In genomic region chr2:54054271-54054670, GRCh38 we compare ENCODE assay signal across 9 cellular contexts.
DNase-seq lines count a peak whose midpoint lies in the region; ATAC-seq and TF ChIP-seq lines count a peak whose summit lies in the region.
"Had no signal": no experiment of that assay in that cellular context is flagged by ENCODE, and none has a peak within 500 bp of the region (broad histone marks: within the 10 kb centered on the region; RNA-seq: fewer than 3 reads in every experiment).

No MANE protein-coding gene starts in this region.

- H3K27ac ChIP-seq in naive thymus-derived CD4-positive, alpha-beta T cell (ENCODE audit: low read depth, low read length): peak overlapping the region; percentile 56
- H3K27ac ChIP-seq in SJCRH30 (no peak overlapping the region), psoas muscle (no peak overlapping the region)

- H3K4me3 ChIP-seq in naive thymus-derived CD4-positive, alpha-beta T cell (ENCODE audit: low read length): peak overlapping the region; percentile 32
- H3K4me3 ChIP-seq in SJCRH30 (no peak overlapping the region), psoas muscle (no peak overlapping the region)

- POLR2A ChIA-PET in naive thymus-derived CD4-positive, alpha-beta T cell (lab: Charles Lee): no interaction called here

- ATAC-seq in GM18858 (IDR thresholded peaks at IDR 0.05; ENCODE audit: unreplicated experiment): peak; percentile 80
- peak; percentile 70 for ATAC-seq in GM21737 (IDR thresholded peaks at IDR 0.05; ENCODE audit: unreplicated experiment)
- ATAC-seq in HG03571 (IDR thresholded peaks at IDR 0.05; ENCODE audit: unreplicated experiment): peak; percentile 50
- ATAC-seq in naive thymus-derived CD4-positive, alpha-beta T cell: no peak
- ATAC-seq in psoas muscle: no peak

- peaks cover 5 to 20% of the 10 kb centered on the region in 2 donors for H3K4me1 ChIP-seq in naive thymus-derived CD4-positive, alpha-beta T cell (ENCODE audit: control insufficient read depth in 2 of 2, insufficient read depth in 2 of 2, low read length in 2 of 2)
- H3K4me1 ChIP-seq in SJCRH30 (peaks cover 20% of the 10 kb centered on the region), psoas muscle (no peaks in the 10 kb centered on the region)

- no peaks in the 10 kb centered on the region for H3K9me3 ChIP-seq in naive thymus-derived CD4-positive, alpha-beta T cell (ENCODE audit: control insufficient read depth in 2 of 3, low read length in 3 of 3)
- H3K9me3 ChIP-seq in SJCRH30 (replicated peaks) (peaks cover 7% of the 10 kb centered on the region), psoas muscle (no peaks in the 10 kb centered on the region)

- H3K27me3 ChIP-seq in naive thymus-derived CD4-positive, alpha-beta T cell (ENCODE audit: control insufficient read depth in 2 of 2, insufficient read depth in 2 of 2, low read length in 2 of 2): no peaks in the 10 kb centered on the region
- no peaks in the 10 kb centered on the region for H3K27me3 ChIP-seq in SJCRH30
- H3K27me3 ChIP-seq in psoas muscle (ENCODE audit: insufficient read depth in 3 of 3, low read length in 2 of 3): no peaks in the 10 kb centered on the region

- peak overlapping the region; percentile 70 to 94 (median 86) for H3K27ac Mint-ChIP-seq in naive thymus-derived CD4-positive, alpha-beta T cell
- no peak overlapping the region for H3K27ac Mint-ChIP-seq in type B pancreatic cell

- DNase-seq in naive thymus-derived CD4-positive, alpha-beta T cell: peak in 1 of 9 donors; percentile 12
- DNase-seq in SJCRH30 (no peak), type B pancreatic cell (ENCODE audit: extremely low spot score, unreplicated experiment) (no peak), NCI-H1105 (lab: John Stamatoyannopoulos, UW) (no peak), psoas muscle (no peak)
- DNase-seq: NCI-H2029 had no signal

- intact Hi-C loops in naive thymus-derived CD4-positive, alpha-beta T cell (cut with micrococcal nuclease): loop anchor here (2.0 to 5.0 kb wide), 3 partner anchors 27 to 82 kb away; partner anchors contain the start of gene PSME4 (in 1 of the 2)
- intact Hi-C loops in psoas muscle (cut with DNase I): no loop called here

- H3K9me3 Mint-ChIP-seq in naive thymus-derived CD4-positive, alpha-beta T cell: peaks cover 0 to 13% (median 6%) of the 10 kb centered on the region in 11 donors
- peaks cover 7% of the 10 kb centered on the region for H3K9me3 Mint-ChIP-seq in type B pancreatic cell

- WGBS in psoas muscle, 3 donors: 79 to 87% (median 85%) methylated on average over 3 of the region's 3 CpGs

- H3K27me3 Mint-ChIP-seq in naive thymus-derived CD4-positive, alpha-beta T cell: no peaks in the 10 kb centered on the region
- no peaks in the 10 kb centered on the region for H3K27me3 Mint-ChIP-seq in type B pancreatic cell

- TF ChIP-seq CTCF in type B pancreatic cell (conservative IDR thresholded peaks at IDR 0.05): no peak
- no peak for TF ChIP-seq CTCF in psoas muscle (IDR thresholded peaks at IDR 0.05)

- peak overlapping the region; percentile 3 to 77 (median 70) for H3K4me3 Mint-ChIP-seq in naive thymus-derived CD4-positive, alpha-beta T cell
- H3K4me3 Mint-ChIP-seq in type B pancreatic cell: no peak overlapping the region

- CTCF ChIA-PET in naive thymus-derived CD4-positive, alpha-beta T cell (lab: Charles Lee): interaction anchor here (0.7 to 0.8 kb wide), 2 partner anchors 10 to 13 kb away, joined by 3 read pairs; no protein-coding TSS in a partner anchor

- H3K36me3 Mint-ChIP-seq in naive thymus-derived CD4-positive, alpha-beta T cell: peaks cover 12 to 39% (median 28%) of the 10 kb centered on the region in 5 donors
- peaks cover 15% of the 10 kb centered on the region for H3K36me3 Mint-ChIP-seq in type B pancreatic cell

- H3K4me1 Mint-ChIP-seq in naive thymus-derived CD4-positive, alpha-beta T cell: peaks cover 13 to 35% (median 26%) of the 10 kb centered on the region in 7 donors
- no peaks in the 10 kb centered on the region for H3K4me1 Mint-ChIP-seq in type B pancreatic cell (ENCODE audit: unreplicated experiment)

- no peaks in the 10 kb centered on the region for H3K36me3 ChIP-seq in naive thymus-derived CD4-positive, alpha-beta T cell (ENCODE audit: control insufficient read depth in 2 of 3, insufficient read depth in 3 of 3, low read length in 3 of 3)
- H3K36me3 ChIP-seq in SJCRH30 (no peaks in the 10 kb centered on the region), psoas muscle (ENCODE audit: insufficient read depth in 1 of 2, low read depth in 1 of 2) (peaks cover 0 to 14% of the 10 kb centered on the region in 2 donors)

Comparison
In these comparisons a context has a peak if more than half of its experiments do, and no peak if none do; other contexts are left out.
1. ATAC-seq: peak in GM18858 (single experiment), GM21737 (single experiment) and HG03571 (single experiment); none in naive thymus-derived CD4-positive, alpha-beta T cell (single experiment) and psoas muscle (0 of 4).
2. intact Hi-C loops: an anchor here in naive thymus-derived CD4-positive, alpha-beta T cell (2.0 to 5.0 kb wide); none called in psoas muscle.